In the genomic region with DNA sequence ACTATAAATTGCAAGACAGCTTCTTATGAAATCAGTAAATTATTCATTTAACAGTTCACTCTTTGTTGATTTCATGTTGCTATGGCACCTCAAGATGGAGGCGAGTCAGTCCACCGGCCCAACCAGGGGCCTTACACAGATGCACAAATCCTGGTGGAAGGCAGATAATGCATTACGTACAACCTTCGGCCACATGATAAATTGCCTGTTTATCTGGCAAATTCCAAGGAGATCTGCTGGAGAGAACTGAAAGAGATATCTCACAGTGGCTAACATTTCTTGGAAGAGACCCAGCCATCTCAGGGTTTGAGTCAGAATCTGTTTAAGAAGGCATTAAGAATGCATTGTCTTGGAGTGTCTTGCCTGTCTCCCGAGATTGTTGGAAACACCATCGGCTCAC, we compare ENCODE assay signal across 1 cellular context.
TF ChIP-seq lines count a peak whose summit lies in the region.

No MANE protein-coding gene starts in this region.

TF ChIP-seq in GM23338, 12 proteins besides CTCF, POLR2A, EP300 and RAD21 (continued from another document):
- TF ChIP-seq, protein P1, sequence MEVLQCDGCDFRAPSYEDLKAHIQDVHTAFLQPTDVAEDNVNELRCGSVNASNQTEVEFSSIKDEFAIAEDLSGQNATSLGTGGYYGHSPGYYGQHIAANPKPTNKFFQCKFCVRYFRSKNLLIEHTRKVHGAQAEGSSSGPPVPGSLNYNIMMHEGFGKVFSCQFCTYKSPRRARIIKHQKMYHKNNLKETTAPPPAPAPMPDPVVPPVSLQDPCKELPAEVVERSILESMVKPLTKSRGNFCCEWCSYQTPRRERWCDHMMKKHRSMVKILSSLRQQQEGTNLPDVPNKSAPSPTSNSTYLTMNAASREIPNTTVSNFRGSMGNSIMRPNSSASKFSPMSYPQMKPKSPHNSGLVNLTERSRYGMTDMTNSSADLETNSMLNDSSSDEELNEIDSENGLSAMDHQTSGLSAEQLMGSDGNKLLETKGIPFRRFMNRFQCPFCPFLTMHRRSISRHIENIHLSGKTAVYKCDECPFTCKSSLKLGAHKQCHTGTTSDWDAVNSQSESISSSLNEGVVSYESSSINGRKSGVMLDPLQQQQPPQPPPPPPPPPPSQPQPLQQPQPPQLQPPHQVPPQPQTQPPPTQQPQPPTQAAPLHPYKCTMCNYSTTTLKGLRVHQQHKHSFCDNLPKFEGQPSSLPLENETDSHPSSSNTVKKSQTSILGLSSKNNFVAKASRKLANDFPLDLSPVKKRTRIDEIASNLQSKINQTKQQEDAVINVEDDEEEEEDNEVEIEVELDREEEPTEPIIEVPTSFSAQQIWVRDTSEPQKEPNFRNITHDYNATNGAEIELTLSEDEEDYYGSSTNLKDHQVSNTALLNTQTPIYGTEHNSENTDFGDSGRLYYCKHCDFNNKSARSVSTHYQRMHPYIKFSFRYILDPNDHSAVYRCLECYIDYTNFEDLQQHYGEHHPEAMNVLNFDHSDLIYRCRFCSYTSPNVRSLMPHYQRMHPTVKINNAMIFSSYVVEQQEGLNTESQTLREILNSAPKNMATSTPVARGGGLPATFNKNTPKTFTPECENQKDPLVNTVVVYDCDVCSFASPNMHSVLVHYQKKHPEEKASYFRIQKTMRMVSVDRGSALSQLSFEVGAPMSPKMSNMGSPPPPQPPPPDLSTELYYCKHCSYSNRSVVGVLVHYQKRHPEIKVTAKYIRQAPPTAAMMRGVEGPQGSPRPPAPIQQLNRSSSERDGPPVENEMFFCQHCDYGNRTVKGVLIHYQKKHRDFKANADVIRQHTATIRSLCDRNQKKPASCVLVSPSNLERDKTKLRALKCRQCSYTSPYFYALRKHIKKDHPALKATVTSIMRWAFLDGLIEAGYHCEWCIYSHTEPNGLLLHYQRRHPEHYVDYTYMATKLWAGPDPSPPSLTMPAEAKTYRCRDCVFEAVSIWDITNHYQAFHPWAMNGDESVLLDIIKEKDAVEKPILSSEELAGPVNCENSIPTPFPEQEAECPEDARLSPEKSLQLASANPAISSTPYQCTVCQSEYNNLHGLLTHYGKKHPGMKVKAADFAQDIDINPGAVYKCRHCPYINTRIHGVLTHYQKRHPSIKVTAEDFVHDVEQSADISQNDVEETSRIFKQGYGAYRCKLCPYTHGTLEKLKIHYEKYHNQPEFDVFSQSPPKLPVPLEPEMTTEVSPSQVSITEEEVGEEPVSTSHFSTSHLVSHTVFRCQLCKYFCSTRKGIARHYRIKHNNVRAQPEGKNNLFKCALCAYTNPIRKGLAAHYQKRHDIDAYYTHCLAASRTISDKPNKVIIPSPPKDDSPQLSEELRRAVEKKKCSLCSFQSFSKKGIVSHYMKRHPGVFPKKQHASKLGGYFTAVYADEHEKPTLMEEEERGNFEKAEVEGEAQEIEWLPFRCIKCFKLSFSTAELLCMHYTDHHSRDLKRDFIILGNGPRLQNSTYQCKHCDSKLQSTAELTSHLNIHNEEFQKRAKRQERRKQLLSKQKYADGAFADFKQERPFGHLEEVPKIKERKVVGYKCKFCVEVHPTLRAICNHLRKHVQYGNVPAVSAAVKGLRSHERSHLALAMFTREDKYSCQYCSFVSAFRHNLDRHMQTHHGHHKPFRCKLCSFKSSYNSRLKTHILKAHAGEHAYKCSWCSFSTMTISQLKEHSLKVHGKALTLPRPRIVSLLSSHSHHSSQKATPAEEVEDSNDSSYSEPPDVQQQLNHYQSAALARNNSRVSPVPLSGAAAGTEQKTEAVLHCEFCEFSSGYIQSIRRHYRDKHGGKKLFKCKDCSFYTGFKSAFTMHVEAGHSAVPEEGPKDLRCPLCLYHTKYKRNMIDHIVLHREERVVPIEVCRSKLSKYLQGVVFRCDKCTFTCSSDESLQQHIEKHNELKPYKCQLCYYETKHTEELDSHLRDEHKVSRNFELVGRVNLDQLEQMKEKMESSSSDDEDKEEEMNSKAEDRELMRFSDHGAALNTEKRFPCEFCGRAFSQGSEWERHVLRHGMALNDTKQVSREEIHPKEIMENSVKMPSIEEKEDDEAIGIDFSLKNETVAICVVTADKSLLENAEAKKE (CRISPR knock-in tag; IDR thresholded peaks at IDR 0.05): no peak
- TF ChIP-seq CREB1 (CRISPR knock-in tag; IDR thresholded peaks at IDR 0.05; ENCODE audit: low read depth): no peak
- no peak for TF ChIP-seq EZH2 (IDR thresholded peaks at IDR 0.05; ENCODE audit: low read depth, unreplicated experiment)
- TF ChIP-seq, protein P2, sequence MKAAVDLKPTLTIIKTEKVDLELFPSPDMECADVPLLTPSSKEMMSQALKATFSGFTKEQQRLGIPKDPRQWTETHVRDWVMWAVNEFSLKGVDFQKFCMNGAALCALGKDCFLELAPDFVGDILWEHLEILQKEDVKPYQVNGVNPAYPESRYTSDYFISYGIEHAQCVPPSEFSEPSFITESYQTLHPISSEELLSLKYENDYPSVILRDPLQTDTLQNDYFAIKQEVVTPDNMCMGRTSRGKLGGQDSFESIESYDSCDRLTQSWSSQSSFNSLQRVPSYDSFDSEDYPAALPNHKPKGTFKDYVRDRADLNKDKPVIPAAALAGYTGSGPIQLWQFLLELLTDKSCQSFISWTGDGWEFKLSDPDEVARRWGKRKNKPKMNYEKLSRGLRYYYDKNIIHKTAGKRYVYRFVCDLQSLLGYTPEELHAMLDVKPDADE (IDR thresholded peaks at IDR 0.05): no peak
- TF ChIP-seq, protein P3, sequence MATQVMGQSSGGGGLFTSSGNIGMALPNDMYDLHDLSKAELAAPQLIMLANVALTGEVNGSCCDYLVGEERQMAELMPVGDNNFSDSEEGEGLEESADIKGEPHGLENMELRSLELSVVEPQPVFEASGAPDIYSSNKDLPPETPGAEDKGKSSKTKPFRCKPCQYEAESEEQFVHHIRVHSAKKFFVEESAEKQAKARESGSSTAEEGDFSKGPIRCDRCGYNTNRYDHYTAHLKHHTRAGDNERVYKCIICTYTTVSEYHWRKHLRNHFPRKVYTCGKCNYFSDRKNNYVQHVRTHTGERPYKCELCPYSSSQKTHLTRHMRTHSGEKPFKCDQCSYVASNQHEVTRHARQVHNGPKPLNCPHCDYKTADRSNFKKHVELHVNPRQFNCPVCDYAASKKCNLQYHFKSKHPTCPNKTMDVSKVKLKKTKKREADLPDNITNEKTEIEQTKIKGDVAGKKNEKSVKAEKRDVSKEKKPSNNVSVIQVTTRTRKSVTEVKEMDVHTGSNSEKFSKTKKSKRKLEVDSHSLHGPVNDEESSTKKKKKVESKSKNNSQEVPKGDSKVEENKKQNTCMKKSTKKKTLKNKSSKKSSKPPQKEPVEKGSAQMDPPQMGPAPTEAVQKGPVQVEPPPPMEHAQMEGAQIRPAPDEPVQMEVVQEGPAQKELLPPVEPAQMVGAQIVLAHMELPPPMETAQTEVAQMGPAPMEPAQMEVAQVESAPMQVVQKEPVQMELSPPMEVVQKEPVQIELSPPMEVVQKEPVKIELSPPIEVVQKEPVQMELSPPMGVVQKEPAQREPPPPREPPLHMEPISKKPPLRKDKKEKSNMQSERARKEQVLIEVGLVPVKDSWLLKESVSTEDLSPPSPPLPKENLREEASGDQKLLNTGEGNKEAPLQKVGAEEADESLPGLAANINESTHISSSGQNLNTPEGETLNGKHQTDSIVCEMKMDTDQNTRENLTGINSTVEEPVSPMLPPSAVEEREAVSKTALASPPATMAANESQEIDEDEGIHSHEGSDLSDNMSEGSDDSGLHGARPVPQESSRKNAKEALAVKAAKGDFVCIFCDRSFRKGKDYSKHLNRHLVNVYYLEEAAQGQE (IDR thresholded peaks at IDR 0.05; ENCODE audit: unreplicated experiment): no peak
- no peak for TF ChIP-seq EZH2phosphoT487 (IDR thresholded peaks at IDR 0.05; ENCODE audit: unreplicated experiment)
- TF ChIP-seq JUNB (IDR thresholded peaks at IDR 0.05; ENCODE audit: unreplicated experiment): no peak
